In genomic region chr18:6785001-6785400, GRCh38 we compare ENCODE assay signal across 32 cellular contexts. TPM values are rescaled to one million over a fixed set of nuclear protein-coding genes. Genes with fewer than 3 reads are reported as not detected.
A peak's percentile ranks its signal among the peaks of the same experiment; 100 is the strongest.
DNase-seq lines count a peak whose midpoint lies in the region; ATAC-seq and TF ChIP-seq lines count a peak whose summit lies in the region.
"Had no signal": no experiment of that assay in that cellular context is flagged by ENCODE, and none has a peak within 500 bp of the region (broad histone marks: within the 10 kb centered on the region; RNA-seq: fewer than 3 reads in every experiment).

No MANE protein-coding gene starts in this region.

- no peak overlapping the region for H2AK5ac ChIP-seq in mesendoderm (ENCODE audit: low read length)

- no peaks in the 10 kb centered on the region for H3K36me3 Mint-ChIP-seq in activated CD8-positive, alpha-beta T cell treated with anti-CD3 and anti-CD28 coated beads for 36 hours (ENCODE audit: low read depth)
- H3K36me3 Mint-ChIP-seq: naive thymus-derived CD4-positive, alpha-beta T cell; stimulated activated effector memory CD8-positive, alpha-beta T cell treated with anti-CD3 and anti-CD28 coated beads, Interleukin-12 subunit alpha, Interleukin-12 subunit beta, amount 100 ng/mL, for 72 hours had no signal

- DNase-seq in EH (ENCODE audit: low read depth) (peak; percentile 46), astrocyte of the hippocampus (ENCODE audit: low read depth, low spot score) (peak; percentile 45), mesendoderm (peak; percentile 53), sigmoid colon (no peak), DMS153 (lab: John Stamatoyannopoulos, UW) (no peak)
- no peak for DNase-seq in activated CD8-positive, alpha-beta T cell treated with anti-CD3 and anti-CD28 coated beads for 36 hours
- DNase-seq: activated CD4-positive, alpha-beta T cell treated with anti-CD3 and anti-CD28 coated beads, Interleukin-2, amount 10 ng/mL, durations not matched to agents 24 days and 14 days; activated naive CD4-positive, alpha-beta T cell treated with Interleukin-2 at 50 U/mL for 16 hours; activated T-cell treated with anti-CD3 and anti-CD28 coated beads, Interleukin-2, amount 50 U/mL, for 72 hours; adrenal gland; colonic mucosa; effector memory CD4-positive, alpha-beta T cell; erythroblast; foreskin keratinocyte; heart left ventricle; left cardiac atrium; mammary epithelial cell; naive thymus-derived CD4-positive, alpha-beta T cell; NCI-H146; NCI-H2171; NCI-H526 treated with DMSO at 0.1 percent for 48 hours; pancreas; right cardiac atrium; SIG-M5; stimulated activated CD4-positive, alpha-beta T cell treated with anti-CD3 and anti-CD28 coated beads, Interleukin-12 subunit alpha, Interleukin-12 subunit beta, amount 100 ng/mL, for 4 hours; stimulated activated CD4-positive, alpha-beta T cell treated with anti-CD3 and anti-CD28 coated beads, Interleukin-4, amount 100 ng/mL, for 24 hours; upper lobe of left lung had no signal

- TF ChIP-seq CTCF in sigmoid colon (IDR thresholded peaks at IDR 0.05), result no peak
- no peak for TF ChIP-seq CTCF in activated CD8-positive, alpha-beta T cell treated with anti-CD3 and anti-CD28 coated beads for 36 hours (IDR thresholded peaks at IDR 0.05)

- H3K27ac ChIP-seq in mesendoderm (ENCODE audit: low read depth, low read length) (no peak overlapping the region), sigmoid colon (peak overlapping the region in 3 of 4 donors; percentile 1 to 57 (median 47))
- H3K27ac ChIP-seq: colonic mucosa, foreskin keratinocyte, heart left ventricle, HL-60, pancreas had no signal

- no peak overlapping the region for H2BK120ac ChIP-seq in mesendoderm (ENCODE audit: low read depth, low read length)

- H3K79me1 ChIP-seq in mesendoderm (ENCODE audit: low read length), result no peaks in the 10 kb centered on the region

- no peak overlapping the region for H3K4me3 Mint-ChIP-seq in activated CD8-positive, alpha-beta T cell treated with anti-CD3 and anti-CD28 coated beads for 36 hours
- H3K4me3 Mint-ChIP-seq: activated CD4-positive, alpha-beta T cell treated with anti-CD3 and anti-CD28 coated beads, Interleukin-2, amount 10 ng/mL, durations not matched to agents 24 days and 14 days; activated T-cell treated with anti-CD3 and anti-CD28 coated beads, Interleukin-2, amount 50 U/mL, for 72 hours; naive thymus-derived CD4-positive, alpha-beta T cell; stimulated activated effector memory CD8-positive, alpha-beta T cell treated with anti-CD3 and anti-CD28 coated beads, Interleukin-12 subunit alpha, Interleukin-12 subunit beta, amount 100 ng/mL, for 72 hours had no signal

- no peak overlapping the region for H3K4me2 ChIP-seq in mesendoderm (ENCODE audit: low read length)

- H3K9me3 ChIP-seq in sigmoid colon, result no peaks in the 10 kb centered on the region
- H3K9me3 ChIP-seq: adrenal gland, breast epithelium, colonic mucosa, heart left ventricle, pancreas, upper lobe of left lung had no signal

- CTCF ChIA-PET in activated CD8-positive, alpha-beta T cell treated with anti-CD3 and anti-CD28 coated beads for 36 hours (lab: Charles Lee), result no interaction called here

- TF ChIP-seq POLR2A in sigmoid colon (IDR thresholded peaks at IDR 0.05), result no peak

- H4K8ac ChIP-seq in mesendoderm (ENCODE audit: low read depth, low read length), result no peak overlapping the region

- H3K27me3 ChIP-seq in mesendoderm (ENCODE audit: insufficient read depth, low read length, poor library complexity) (no peaks in the 10 kb centered on the region), sigmoid colon (no peaks in the 10 kb centered on the region)
- H3K27me3 ChIP-seq: adrenal gland, breast epithelium, colonic mucosa, foreskin keratinocyte, heart left ventricle, pancreas, upper lobe of left lung had no signal

- no peak overlapping the region for H3K18ac ChIP-seq in mesendoderm (ENCODE audit: low read length)

- no peak overlapping the region for H2BK5ac ChIP-seq in mesendoderm (ENCODE audit: low read length)

- H3K9me3 Mint-ChIP-seq in activated CD8-positive, alpha-beta T cell treated with anti-CD3 and anti-CD28 coated beads for 36 hours, result no peaks in the 10 kb centered on the region

- H3K36me3 ChIP-seq in mesendoderm (ENCODE audit: control insufficient read depth, insufficient read depth, low read length), result no peaks in the 10 kb centered on the region
- no peaks in the 10 kb centered on the region for H3K36me3 ChIP-seq in sigmoid colon
- H3K36me3 ChIP-seq: adrenal gland, breast epithelium, colonic mucosa, heart left ventricle, pancreas, upper lobe of left lung had no signal

- no peak overlapping the region for H4K5ac ChIP-seq in mesendoderm (ENCODE audit: low read length)

- H3K4me3 ChIP-seq in mesendoderm (ENCODE audit: low read length) (no peak overlapping the region), sigmoid colon (no peak overlapping the region)
- H3K4me3 ChIP-seq: adrenal gland, breast epithelium, colonic mucosa, heart left ventricle, pancreas, upper lobe of left lung had no signal

- H3K56ac ChIP-seq in mesendoderm (ENCODE audit: low read length), result no peak overlapping the region

- no peak for ATAC-seq in GM19455 (IDR thresholded peaks at IDR 0.05; ENCODE audit: unreplicated experiment)
- no peak for ATAC-seq in activated CD8-positive, alpha-beta T cell treated with anti-CD3 and anti-CD28 coated beads for 36 hours
- ATAC-seq: activated T-cell treated with anti-CD3 and anti-CD28 coated beads, Interleukin-2, amount 50 U/mL, for 72 hours; foreskin keratinocyte; heart left ventricle; naive thymus-derived CD4-positive, alpha-beta T cell; Panc1; pancreas; right cardiac atrium; stimulated activated effector memory CD8-positive, alpha-beta T cell treated with anti-CD3 and anti-CD28 coated beads, Interleukin-12 subunit alpha, Interleukin-12 subunit beta, amount 100 ng/mL, for 72 hours had no signal

- no peaks in the 10 kb centered on the region for H3K4me1 Mint-ChIP-seq in activated CD8-positive, alpha-beta T cell treated with anti-CD3 and anti-CD28 coated beads for 36 hours (ENCODE audit: low read depth)
- H3K4me1 Mint-ChIP-seq: activated CD4-positive, alpha-beta T cell treated with anti-CD3 and anti-CD28 coated beads, Interleukin-2, amount 10 ng/mL, durations not matched to agents 24 days and 14 days; naive thymus-derived CD4-positive, alpha-beta T cell; stimulated activated effector memory CD8-positive, alpha-beta T cell treated with anti-CD3 and anti-CD28 coated beads, Interleukin-12 subunit alpha, Interleukin-12 subunit beta, amount 100 ng/mL, for 72 hours had no signal

- H3K23ac ChIP-seq in mesendoderm (ENCODE audit: low read length), result no peak overlapping the region

- no peak for TF ChIP-seq EP300 in sigmoid colon (IDR thresholded peaks at IDR 0.05)

- H3K9ac ChIP-seq in mesendoderm (ENCODE audit: low read length), result no peak overlapping the region

- H3K79me2 ChIP-seq in mesendoderm (ENCODE audit: control insufficient read depth, insufficient read depth, low read length), result no peaks in the 10 kb centered on the region

- H3K4me1 ChIP-seq in mesendoderm (ENCODE audit: control insufficient read depth, low read depth, low read length), result peaks cover 15% of the 10 kb centered on the region
- H3K4me1 ChIP-seq in sigmoid colon, result peaks cover 0 to 34% (median 23%) of the 10 kb centered on the region in 4 donors
- H3K4me1 ChIP-seq: colonic mucosa, foreskin keratinocyte had no signal

- no peak overlapping the region for H3K4ac ChIP-seq in mesendoderm (ENCODE audit: low read depth, low read length)

- H3K27ac Mint-ChIP-seq in activated CD8-positive, alpha-beta T cell treated with anti-CD3 and anti-CD28 coated beads for 36 hours, result no peak overlapping the region
- H3K27ac Mint-ChIP-seq: activated CD4-positive, alpha-beta T cell treated with anti-CD3 and anti-CD28 coated beads, Interleukin-2, amount 10 ng/mL, durations not matched to agents 24 days and 14 days; activated T-cell treated with anti-CD3 and anti-CD28 coated beads, Interleukin-2, amount 50 U/mL, for 72 hours; naive thymus-derived CD4-positive, alpha-beta T cell; stimulated activated effector memory CD8-positive, alpha-beta T cell treated with anti-CD3 and anti-CD28 coated beads, Interleukin-12 subunit alpha, Interleukin-12 subunit beta, amount 100 ng/mL, for 72 hours had no signal

- H3K27me3 Mint-ChIP-seq in activated CD8-positive, alpha-beta T cell treated with anti-CD3 and anti-CD28 coated beads for 36 hours, result no peaks in the 10 kb centered on the region
- H3K27me3 Mint-ChIP-seq: activated CD4-positive, alpha-beta T cell treated with anti-CD3 and anti-CD28 coated beads, Interleukin-2, amount 10 ng/mL, durations not matched to agents 24 days and 14 days had no signal

- intact Hi-C loops in sigmoid colon (cut with DNase I), result no loop called here
- intact Hi-C loops in activated CD8-positive, alpha-beta T cell treated with anti-CD3 and anti-CD28 coated beads for 36 hours (cut with micrococcal nuclease), result no loop called here

- H2BK15ac ChIP-seq in mesendoderm (replicated peaks; ENCODE audit: low read depth), result no peak overlapping the region

- no CpG with 5 or more reads among the region's 2 CpGs for WGBS in mesendoderm (ENCODE audit: extremely low coverage, insufficient coverage, low lambda C conversion rate)
- WGBS in sigmoid colon, 2 donors, result 29 to 56% methylated on average over 2 of the region's 2 CpGs

- POLR2A ChIA-PET in activated CD8-positive, alpha-beta T cell treated with anti-CD3 and anti-CD28 coated beads for 36 hours (lab: Charles Lee), result no interaction called here

RNA-seq across cellular contexts. Expression of gene ARHGAP28, which starts 55.5 kb away (rescaled TPM):
- polyA plus RNA-seq in mesendoderm (2013, experiment 1 of 2), result 10.2 TPM
- 10.4 TPM for polyA plus RNA-seq in mesendoderm (2013, experiment 2 of 2)
- total RNA-seq in sigmoid colon, result 10 to 100 TPM in 1 of 4 donors, 1 to 10 TPM in 3; 4.3 to 13.2 (median 9.0) TPM
- polyA plus RNA-seq in sigmoid colon, result 1 to 10 TPM in 2 of 3 donors, under 1 TPM in 1; 0.23 to 2.4 (median 1.0) TPM
- total RNA-seq in activated CD8-positive, alpha-beta T cell treated with anti-CD3 and anti-CD28 coated beads for 36 hours, result not detected
- total RNA-seq: activated CD4-positive, alpha-beta T cell treated with anti-CD3 and anti-CD28 coated beads, Interleukin-2, amount 10 ng/mL, durations not matched to agents 24 days and 14 days; activated T-cell treated with anti-CD3 and anti-CD28 coated beads, Interleukin-2, amount 50 U/mL, for 72 hours; naive thymus-derived CD4-positive, alpha-beta T cell had no signal
- polyA plus RNA-seq: naive thymus-derived CD4-positive, alpha-beta T cell had no signal

Comparison
In these comparisons a context has a peak if more than half of its experiments do, and no peak if none do; other contexts are left out.
1. DNase-seq: peak in EH (single experiment), astrocyte of the hippocampus (single experiment) and mesendoderm (single experiment); none in sigmoid colon (single experiment), activated CD8-positive, alpha-beta T cell treated with anti-CD3 and anti-CD28 coated beads for 36 hours (single experiment) and DMS153 (single experiment).
2. RNA of gene ARHGAP28, which starts 55.5 kb away (total RNA-seq): 4.3 to 13.2 TPM in sigmoid colon; not detected in activated CD8-positive, alpha-beta T cell treated with anti-CD3 and anti-CD28 coated beads for 36 hours; every median in the first group is over 4 times any median in the second.